In genomic region chr4:107147864-107148263, GRCh38 we compare ENCODE assay signal across 20 cellular contexts.
"Had no signal": no experiment of that assay in that cellular context is flagged by ENCODE, and none has a peak within 500 bp of the region (broad histone marks: within the 10 kb centered on the region; RNA-seq: fewer than 3 reads in every experiment).

No MANE protein-coding gene starts in this region.

- DNase-seq: effector CD8-positive, alpha-beta T cell; heart right ventricle; hypothalamus; islet precursor cell; mammary epithelial cell; mucosa of descending colon; sigmoid colon; stimulated activated CD4-positive, alpha-beta T cell treated with anti-CD3 and anti-CD28 coated beads, Interleukin-2, amount 100 ng/mL, for 24 hours; stimulated activated CD4-positive, alpha-beta T cell treated with anti-CD3 and anti-CD28 coated beads, Interleukin-4, amount 100 ng/mL, for 4 hours; stimulated activated naive B cell treated with anti-CD40 and anti-IgM and Interleukin-4, amounts not matched to agents 10 μg/mL and 1 μg/mL and 100 μg/mL, for 72 hours; stimulated activated naive CD8-positive, alpha-beta T cell treated with anti-CD3 and anti-CD28 coated beads, Interleukin-15, amount 100 ng/mL, for 72 hours; testis had no signal

- ATAC-seq: esophagus mucosa; heart right ventricle; left lobe of liver; mucosa of descending colon; naive thymus-derived CD8-positive, alpha-beta T cell; stimulated activated naive B cell treated with anti-CD40 and anti-IgM and Interleukin-4, amounts not matched to agents 10 μg/mL and 1 μg/mL and 100 μg/mL, for 72 hours; stimulated activated naive CD8-positive, alpha-beta T cell treated with anti-CD3 and anti-CD28 coated beads, Interleukin-15, amount 100 ng/mL, for 72 hours had no signal

- H3K4me1 ChIP-seq: heart right ventricle, right atrium auricular region, sigmoid colon, testis, tibial nerve had no signal

- H3K27me3 ChIP-seq: heart right ventricle, neutrophil, right atrium auricular region, sigmoid colon, testis, tibial nerve had no signal

- H3K27ac ChIP-seq: coronary artery, heart right ventricle, neutrophil, right atrium auricular region, sigmoid colon, skin epidermis, testis, tibial nerve had no signal

- H3K9me3 ChIP-seq: heart right ventricle, mucosa of descending colon, neutrophil, right atrium auricular region, sigmoid colon, testis, tibial nerve had no signal

- H3K36me3 ChIP-seq: heart right ventricle, neutrophil, right atrium auricular region, sigmoid colon, tibial nerve had no signal

- H3K4me3 ChIP-seq: coronary artery, heart right ventricle, mucosa of descending colon, right atrium auricular region, sigmoid colon, skin epidermis, testis, tibial nerve had no signal
